8 cellular contexts compared by ENCODE assay signal in genomic region chr7:114087674-114088539, GRCh38.
DNase-seq lines count a peak whose midpoint lies in the region; ATAC-seq and TF ChIP-seq lines count a peak whose summit lies in the region.

No MANE protein-coding gene starts in this region.

- H3K4me3 Mint-ChIP-seq in CD4-positive, alpha-beta T cell: peak overlapping the region; percentile 31
- H3K4me3 Mint-ChIP-seq in nephron progenitor cell: peak overlapping the region; percentile 93

- CTCF ChIA-PET in CD4-positive, alpha-beta T cell (lab: Charles Lee): no interaction called here

- POLR2A ChIA-PET in CD4-positive, alpha-beta T cell (lab: Charles Lee): no interaction called here

- intact Hi-C loops in CD4-positive, alpha-beta T cell (cut with DNase I, micrococcal nuclease): no loop called here

- no peak for DNase-seq in CD4-positive, alpha-beta T cell
- peak; percentile 34 for DNase-seq in NCI-H187 treated with DMSO at 0.1 percent for 48 hours (lab: John Stamatoyannopoulos, UW)
- DNase-seq in epithelial cell of esophagus (ENCODE audit: low read depth): no peak
- peak; percentile 15 for DNase-seq in nephron progenitor cell
- DNase-seq in SW 1271 (lab: John Stamatoyannopoulos, UW): no peak
- DNase-seq in stimulated activated CD4-positive, alpha-beta T cell treated with anti-CD3 and anti-CD28 coated beads, Interleukin-12 subunit alpha, Interleukin-12 subunit beta, amount 100 ng/mL, for 4 hours: no peak
- no peak for DNase-seq in left lobe of liver (ENCODE audit: low spot score)

- no peaks in the 10 kb centered on the region for H3K36me3 Mint-ChIP-seq in CD4-positive, alpha-beta T cell (ENCODE audit: low read depth)
- H3K36me3 Mint-ChIP-seq in nephron progenitor cell (ENCODE audit: low read depth): no peaks in the 10 kb centered on the region

- H3K4me1 Mint-ChIP-seq in CD4-positive, alpha-beta T cell (ENCODE audit: low read depth): peaks cover 32% of the 10 kb centered on the region
- H3K4me1 Mint-ChIP-seq in nephron progenitor cell: peaks cover 46% of the 10 kb centered on the region

- H3K27me3 Mint-ChIP-seq in CD4-positive, alpha-beta T cell: peaks cover 55% of the 10 kb centered on the region
- H3K27me3 Mint-ChIP-seq in nephron progenitor cell (ENCODE audit: low read depth, poor library complexity): peaks cover 52% of the 10 kb centered on the region

- no peak for ATAC-seq in CD4-positive, alpha-beta T cell (ENCODE audit: poor library complexity)
- ATAC-seq in HG03135 (IDR thresholded peaks at IDR 0.05; ENCODE audit: unreplicated experiment) (no peak), left lobe of liver (no peak)

- H3K9me3 ChIP-seq in CD4-positive, alpha-beta T cell (ENCODE audit: control insufficient read depth, low read length): no peaks in the 10 kb centered on the region

- H3K4me3 ChIP-seq in epithelial cell of esophagus (ENCODE audit: low read length): peak overlapping the region; percentile 20

- H3K9me3 Mint-ChIP-seq in CD4-positive, alpha-beta T cell: no peaks in the 10 kb centered on the region
- no peaks in the 10 kb centered on the region for H3K9me3 Mint-ChIP-seq in nephron progenitor cell

- TF ChIP-seq CTCF in CD4-positive, alpha-beta T cell (IDR thresholded peaks at IDR 0.05): no peak
- no peak for TF ChIP-seq CTCF in epithelial cell of esophagus (IDR thresholded peaks at IDR 0.05; ENCODE audit: insufficient read depth, low read depth, low read length, missing control alignments)
- no peak for TF ChIP-seq CTCF in nephron progenitor cell (IDR thresholded peaks at IDR 0.05)

- H3K27me3 ChIP-seq in CD4-positive, alpha-beta T cell (ENCODE audit: control insufficient read depth, insufficient read depth, low read length): peaks cover 68% of the 10 kb centered on the region

- no peak overlapping the region for H3K27ac Mint-ChIP-seq in CD4-positive, alpha-beta T cell
- no peak overlapping the region for H3K27ac Mint-ChIP-seq in nephron progenitor cell

- no peak overlapping the region for H3K27ac ChIP-seq in CD4-positive, alpha-beta T cell (ENCODE audit: low read depth, low read length)

Comparison
In these comparisons a context has a peak if more than half of its experiments do, and no peak if none do; other contexts are left out.
1. DNase-seq: peak in NCI-H187 treated with DMSO at 0.1 percent for 48 hours (single experiment) and nephron progenitor cell (single experiment); none in CD4-positive, alpha-beta T cell (0 of 10), epithelial cell of esophagus (single experiment), SW 1271 (0 of 2), stimulated activated CD4-positive, alpha-beta T cell treated with anti-CD3 and anti-CD28 coated beads, Interleukin-12 subunit alpha, Interleukin-12 subunit beta, amount 100 ng/mL, for 4 hours (single experiment) and left lobe of liver (single experiment).